Comparison of ENCODE assay signal across 16 cellular contexts in the genomic region with DNA sequence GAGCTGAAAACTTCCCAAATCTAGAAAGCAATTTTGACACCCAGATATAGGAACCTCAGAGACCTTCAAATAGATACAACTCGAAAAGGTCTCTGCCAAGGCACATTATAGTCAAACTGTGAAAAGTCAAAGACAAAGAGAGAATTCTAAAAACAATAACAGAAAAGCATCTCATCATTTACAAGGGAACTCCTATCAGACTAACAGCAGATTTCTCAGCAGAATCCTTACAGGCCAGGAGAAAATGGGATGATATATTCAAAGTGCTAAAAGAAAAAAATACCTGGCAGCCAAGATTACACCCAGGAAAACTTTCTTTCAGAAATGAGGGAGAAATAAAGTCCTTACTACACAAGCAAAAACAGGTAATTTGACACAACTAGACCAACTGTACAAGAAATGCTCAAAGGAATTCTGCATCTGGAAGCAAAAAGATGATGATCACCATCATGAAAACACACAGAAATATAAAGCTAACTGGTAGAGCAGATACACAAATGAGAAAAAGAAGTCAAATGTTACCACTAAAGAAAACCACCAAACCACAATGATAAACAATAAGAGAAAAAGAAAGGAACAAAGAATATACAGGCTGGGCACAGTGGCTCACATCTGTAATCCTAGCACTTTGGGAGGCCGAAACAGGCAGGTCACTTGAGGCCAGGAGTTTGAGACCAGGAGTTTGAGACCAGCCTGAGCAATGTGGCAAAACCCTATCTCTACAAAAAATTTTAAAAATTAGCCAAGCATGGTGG. TPM values are rescaled to one million over a fixed set of nuclear protein-coding genes. Genes with fewer than 3 reads are reported as not detected.
DNase-seq lines count a peak whose midpoint lies in the region; ATAC-seq and TF ChIP-seq lines count a peak whose summit lies in the region.
"Had no signal": no experiment of that assay in that cellular context is flagged by ENCODE, and none has a peak within 500 bp of the region (broad histone marks: within the 10 kb centered on the region; RNA-seq: fewer than 3 reads in every experiment).

No MANE protein-coding gene starts in this region.

- no peak for TF ChIP-seq POLR2A in erythroblast (IDR thresholded peaks at IDR 0.05; ENCODE audit: low read length)

- H3K9me3 Mint-ChIP-seq in Calu3 (ENCODE audit: low read depth, unreplicated experiment) = peaks cover 6% of the 10 kb centered on the region
- peaks cover 4% of the 10 kb centered on the region for H3K9me3 Mint-ChIP-seq in activated naive CD8-positive, alpha-beta T cell (ENCODE audit: low read depth)
- H3K9me3 Mint-ChIP-seq in natural killer cell = no peaks in the 10 kb centered on the region

- H3K36me3 Mint-ChIP-seq in Calu3 (ENCODE audit: insufficient read depth, unreplicated experiment) (peaks cover 53% of the 10 kb centered on the region), natural killer cell (no peaks in the 10 kb centered on the region)
- peaks cover 35% of the 10 kb centered on the region for H3K36me3 Mint-ChIP-seq in activated naive CD8-positive, alpha-beta T cell

- H3K4me1 Mint-ChIP-seq in Calu3 (ENCODE audit: low read depth, unreplicated experiment) (peaks cover 41% of the 10 kb centered on the region), natural killer cell (peaks cover 81 to 82% of the 10 kb centered on the region in 2 donors)
- H3K4me1 Mint-ChIP-seq in activated naive CD8-positive, alpha-beta T cell (ENCODE audit: low read depth) = peaks cover 73% of the 10 kb centered on the region

- DNase-seq in Calu3 (no peak), LHCN-M2 (ENCODE audit: low read depth) (peak; percentile 19), natural killer cell (no peak), NCI-H524 treated with DMSO at 0.1 percent for 48 hours (lab: John Stamatoyannopoulos, UW) (no peak), ecto neural progenitor cell (ENCODE audit: low spot score) (no peak), erythroblast (lab: John Stamatoyannopoulos, UW) (no peak)
- DNase-seq: anterior cingulate cortex, cortex of kidney, Kasumi-1, NCI-H187 treated with DMSO at 0.1 percent for 48 hours, NCI-H524 had no signal

- intact Hi-C loops in Calu3 (cut with micrococcal nuclease; ENCODE audit: unreplicated experiment) (no loop called here), natural killer cell (cut with micrococcal nuclease) (no loop called here)

- H3K4me3 Mint-ChIP-seq in Calu3 (ENCODE audit: low read depth, unreplicated experiment) = no peak overlapping the region
- peak overlapping the region; percentile 6 for H3K4me3 Mint-ChIP-seq in activated naive CD8-positive, alpha-beta T cell
- H3K4me3 Mint-ChIP-seq in natural killer cell = peak overlapping the region; percentile 69
- H3K4me3 Mint-ChIP-seq: B cell had no signal

- no peaks in the 10 kb centered on the region for H3K27me3 Mint-ChIP-seq in Calu3 (ENCODE audit: unreplicated experiment)
- no peaks in the 10 kb centered on the region for H3K27me3 Mint-ChIP-seq in activated naive CD8-positive, alpha-beta T cell
- H3K27me3 Mint-ChIP-seq in natural killer cell (ENCODE audit: low read depth in 2 of 2) = no peaks in the 10 kb centered on the region
- H3K27me3 Mint-ChIP-seq: B cell had no signal

- TF ChIP-seq CTCF in Calu3 (IDR thresholded peaks at IDR 0.05; ENCODE audit: unreplicated experiment) = no peak
- TF ChIP-seq CTCF in natural killer cell (IDR thresholded peaks at IDR 0.05) = no peak

- peak in 2 of 3 donors; percentile 36 to 43 for ATAC-seq in natural killer cell
- ATAC-seq: esophagus mucosa, HCT116, Panc1 had no signal

- CTCF ChIA-PET in Calu3 (lab: Charles Lee) = no interaction called here

- no TSS peak for BruUV-seq in Calu3 (replicated peaks; lab: Mats Ljungman, UMichigan)

- peak overlapping the region; percentile 62 for H3K27ac Mint-ChIP-seq in Calu3 (ENCODE audit: unreplicated experiment)
- H3K27ac Mint-ChIP-seq in activated naive CD8-positive, alpha-beta T cell = peak overlapping the region; percentile 41
- H3K27ac Mint-ChIP-seq in natural killer cell = peak overlapping the region; percentile 61 to 83
- H3K27ac Mint-ChIP-seq: B cell had no signal

RNA-seq across cellular contexts. Expression of a gene that starts 50.4 kb away (rescaled TPM):
- total RNA-seq in Calu3 (2022) (407 and 474 TPM in 2 replicates), LHCN-M2 (2014; rRNA removed) (90.9 and 143 TPM in 2 replicates), natural killer cell (100 to 1,000 TPM; 223 to 297 (median 259) TPM)
- 78.1 TPM for polyA plus RNA-seq in LHCN-M2 (2012)
